In genomic region chr2:134717706-134718094, GRCh38 we compare ENCODE assay signal across 1 cellular context.
A peak's percentile ranks its signal among the peaks of the same experiment; 100 is the strongest.
TF ChIP-seq lines count a peak whose summit lies in the region.

No MANE protein-coding gene starts in this region.

TF ChIP-seq in GM12878, 131 proteins besides CTCF, POLR2A, EP300 and RAD21 (continued from another document):
- TF ChIP-seq EZH2 (IDR thresholded peaks at IDR 0.05; ENCODE audit: borderline replicate concordance, control insufficient read depth, low read depth, low read length) (peak; percentile 12; the same call in 1 of the 2 replicates), KAT2A (conservative IDR thresholded peaks at IDR 0.05; ENCODE audit: control insufficient read depth, low read depth, low read length) (no peak), RB1 (IDR thresholded peaks at IDR 0.05; ENCODE audit: borderline replicate concordance) (no peak), BCL11A (IDR thresholded peaks at IDR 0.05; ENCODE audit: low read depth, low read length) (no peak), TARDBP (IDR thresholded peaks at IDR 0.05; ENCODE audit: borderline replicate concordance) (no peak)
